ENCODE assay signal across 8 cellular contexts in genomic region chr9:127568618-127568970, GRCh38. TPM values are rescaled to one million over a fixed set of nuclear protein-coding genes. Genes with fewer than 3 reads are reported as not detected.
DNase-seq lines count a peak whose midpoint lies in the region; ATAC-seq and TF ChIP-seq lines count a peak whose summit lies in the region.

No MANE protein-coding gene starts in this region.

- peaks cover 14% of the 10 kb centered on the region for H4K20me1 ChIP-seq in PC-9 (ENCODE audit: insufficient read depth)

- H3K4me1 ChIP-seq in PC-9 (replicated peaks; ENCODE audit: insufficient read depth) (peaks cover 76% of the 10 kb centered on the region), sigmoid colon (peaks cover 0 to 48% (median 38%) of the 10 kb centered on the region in 4 donors)

- no peaks in the 10 kb centered on the region; the same call in 1 of the 2 replicates for H3K36me3 ChIP-seq in PC-9 (ENCODE audit: low read depth)
- no peaks in the 10 kb centered on the region for H3K36me3 ChIP-seq in sigmoid colon

- H3K9me3 ChIP-seq in PC-9 (ENCODE audit: insufficient read depth, low read depth) (no peaks in the 10 kb centered on the region), sigmoid colon (no peaks in the 10 kb centered on the region)

- peak overlapping the region; percentile 93 for H3K27ac ChIP-seq in PC-9
- H3K27ac ChIP-seq in sigmoid colon: peak overlapping the region; percentile 89 to 97 (median 93)

- H3K27me3 ChIP-seq in PC-9 (ENCODE audit: insufficient read depth, low read depth): no peaks in the 10 kb centered on the region
- H3K27me3 ChIP-seq in sigmoid colon: no peaks in the 10 kb centered on the region

- 1% methylated on average over 50 of the region's 50 CpGs for WGBS in sigmoid colon, 2 donors

- peak overlapping the region; percentile 98 for H3K4me2 ChIP-seq in PC-9

- peak overlapping the region; percentile 87 for H3K4me3 ChIP-seq in PC-9
- peak overlapping the region; percentile 86 for H3K4me3 ChIP-seq in fibroblast of pulmonary artery (replicated peaks; ENCODE audit: low read depth, low read length)
- peak overlapping the region; percentile 73 to 92 (median 82) for H3K4me3 ChIP-seq in sigmoid colon

- TF ChIP-seq EP300 in sigmoid colon (IDR thresholded peaks at IDR 0.05): no peak

- ATAC-seq in GM19463 (IDR thresholded peaks at IDR 0.05; ENCODE audit: unreplicated experiment): peak; percentile 13

- H3K79me2 ChIP-seq in PC-9 (ENCODE audit: low read depth): peaks cover 58% of the 10 kb centered on the region

- no peak for DNase-seq in PC-9
- no peak for DNase-seq in fibroblast of pulmonary artery (ENCODE audit: low read depth)
- no peak for DNase-seq in sigmoid colon
- DNase-seq in Kasumi-1 (lab: John Stamatoyannopoulos, UW): no peak
- DNase-seq in AG08396 (ENCODE audit: low spot score): no peak
- DNase-seq in NCI-H524 (lab: John Stamatoyannopoulos, UW): no peak
- DNase-seq in NCI-H2171 treated with DMSO at 0.1 percent for 48 hours (lab: John Stamatoyannopoulos, UW): no peak

- peaks cover 79% of the 10 kb centered on the region for H3F3A ChIP-seq in PC-9 (ENCODE audit: insufficient read depth, low read depth)

- TF ChIP-seq CTCF in PC-9 (conservative IDR thresholded peaks at IDR 0.05) (no peak), fibroblast of pulmonary artery (IDR thresholded peaks at IDR 0.05; ENCODE audit: low read length, missing control alignments) (no peak), sigmoid colon (IDR thresholded peaks at IDR 0.05) (no peak)

- BruUV-seq in PC-9 (replicated peaks; lab: Mats Ljungman, UMichigan): no TSS peak

- TF ChIP-seq POLR2A in sigmoid colon (IDR thresholded peaks at IDR 0.05): no peak

- CTCF ChIA-PET in PC-9 (lab: Charles Lee): no interaction called here

- POLR2A ChIA-PET in PC-9 (lab: Charles Lee; ENCODE audit: unreplicated experiment): interaction anchor here (0.5 to 0.6 kb wide), 2 partner anchors 11 to 15 kb away, joined by 3 to 9 read pairs; no protein-coding TSS in a partner anchor

- H2AFZ ChIP-seq in PC-9: no peak overlapping the region

- no peaks in the 10 kb centered on the region for H3K9me2 ChIP-seq in PC-9 (ENCODE audit: insufficient read depth)

- intact Hi-C loops in PC-9 (cut with micrococcal nuclease; ENCODE audit: unreplicated experiment) (no loop called here), sigmoid colon (cut with DNase I) (no loop called here)

RNA-seq across cellular contexts. Expression of gene STXBP1, which starts 43.5 kb away (rescaled TPM):
- total RNA-seq in PC-9 (2021) (35.1 and 44.0 TPM in 2 replicates), sigmoid colon (10 to 100 TPM; 32.3 to 97.2 (median 41.0) TPM)
- polyA plus RNA-seq in sigmoid colon: 1 to 10 TPM; 3.7 to 9.2 (median 9.0) TPM
